1 cellular context compared by ENCODE assay signal in genomic region chr6:41778895-41779294, GRCh38.
TF ChIP-seq lines count a peak whose summit lies in the region.

No MANE protein-coding gene starts in this region.

TF ChIP-seq in H1, 55 proteins besides CTCF, POLR2A, EP300 and RAD21:
- TF ChIP-seq GABPA (IDR thresholded peaks at IDR 0.05; ENCODE audit: borderline replicate concordance, insufficient read depth, low read length) (no peak), EZH2 (IDR thresholded peaks at IDR 0.05; ENCODE audit: low read depth, low read length, severe bottlenecking) (no peak)
